In the genomic region with DNA sequence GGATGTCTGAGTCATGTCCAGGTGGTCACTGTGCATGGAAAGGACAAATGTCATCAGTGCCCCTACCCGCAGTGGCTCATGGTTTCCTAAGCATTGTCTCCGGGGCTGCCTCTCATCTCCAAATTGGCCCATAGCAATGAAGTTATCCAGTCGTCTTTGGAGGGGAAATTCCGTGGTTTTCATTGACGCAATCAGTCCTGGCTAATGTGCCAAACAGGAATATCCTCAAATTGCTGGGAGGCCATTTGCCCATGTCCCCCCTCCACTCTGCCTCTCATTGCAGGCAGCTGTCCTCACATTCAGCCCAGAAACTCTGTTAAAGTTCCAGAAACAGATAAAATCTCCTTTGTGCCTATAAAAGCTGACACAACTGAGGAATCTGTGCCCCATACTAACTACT, we compare ENCODE assay signal across 31 cellular contexts.
A peak's percentile ranks its signal among the peaks of the same experiment; 100 is the strongest.
DNase-seq lines count a peak whose midpoint lies in the region; FAIRE-seq and TF ChIP-seq lines count a peak whose summit lies in the region.
"Had no signal": no experiment of that assay in that cellular context is flagged by ENCODE, and none has a peak within 500 bp of the region (broad histone marks: within the 10 kb centered on the region; RNA-seq: fewer than 3 reads in every experiment).

No MANE protein-coding gene starts in this region.

- H4K5ac ChIP-seq in H1 (ENCODE audit: insufficient read length, low read depth, low read length) = no peak overlapping the region

- TF ChIP-seq POLR2A in H1 (IDR thresholded peaks at IDR 0.05; ENCODE audit: control extremely low read depth in 1 of 2, low read depth in 2 of 2, low read length in 2 of 2) = no peak

- H3K14ac ChIP-seq in H1 (ENCODE audit: insufficient read length) (no peak overlapping the region), trophoblast cell (ENCODE audit: low read length) (no peak overlapping the region)

- H4K8ac ChIP-seq in H1 (ENCODE audit: extremely low read depth, insufficient read depth, low read length) (peak overlapping the region; percentile 29; the same call in 1 of the 2 replicates), trophoblast cell (ENCODE audit: low read depth, low read length) (no peak overlapping the region)

- H4K91ac ChIP-seq in H1 (replicated peaks; ENCODE audit: insufficient read length, low read length) = no peak overlapping the region
- H4K91ac ChIP-seq in trophoblast cell (ENCODE audit: low read depth, low read length) = no peak overlapping the region

- no peak overlapping the region for H2BK5ac ChIP-seq in H1 (ENCODE audit: low read depth, low read length)
- H2BK5ac ChIP-seq in trophoblast cell (ENCODE audit: low read depth, low read length, poor library complexity) = no peak overlapping the region

- CTCF ChIA-PET in activated CD4-positive, alpha-beta T cell treated with anti-CD3 and anti-CD28 coated beads, Interleukin-2, amount 10 ng/mL, durations not matched to agents 7 days and 5 days (lab: Charles Lee) = interaction anchor here (1.0 to 1.8 kb wide), 4 partner anchors 10 to 149 kb away, joined by 3 to 5 read pairs (median 4); no protein-coding TSS in a partner anchor
- CTCF ChIA-PET in H1 (lab: Charles Lee; ENCODE audit: partially characterized antibody) = interaction anchor here (1.2 to 2.6 kb wide), 3 partner anchors 11 to 149 kb away, joined by 3 to 19 read pairs (median 8); no protein-coding TSS in a partner anchor

- no peak overlapping the region for H3K27ac ChIP-seq in H1 (ENCODE audit: low read depth, low read length)
- H3K27ac ChIP-seq in trophoblast cell (ENCODE audit: low read depth, low read length) = no peak overlapping the region
- no peak overlapping the region for H3K27ac ChIP-seq in colonic mucosa
- H3K27ac ChIP-seq: 22Rv1, gastroesophageal sphincter, hepatocyte, lower lobe of right lung, upper lobe of left lung had no signal

- TF ChIP-seq EP300 in H1 (IDR thresholded peaks at IDR 0.05; ENCODE audit: borderline replicate concordance in 1 of 2, low read depth in 2 of 2, low read length in 2 of 2) = no peak

- no peak overlapping the region for H2BK15ac ChIP-seq in H1 (ENCODE audit: low read length)

- intact Hi-C loops in activated CD4-positive, alpha-beta T cell treated with anti-CD3 and anti-CD28 coated beads, Interleukin-2, amount 10 ng/mL, durations not matched to agents 24 days and 14 days (cut with micrococcal nuclease) = no loop called here
- intact Hi-C loops in colonic mucosa (cut with DNase I) = no loop called here

- no peak overlapping the region for H4K12ac ChIP-seq in trophoblast cell (ENCODE audit: low read depth, low read length)

- H3K4me1 ChIP-seq in H1 (replicated peaks in 1 of 4; ENCODE audit: control insufficient read depth in 3 of 4, insufficient read depth in 4 of 4, low read length in 3 of 4) = peaks cover 0 to 4% (median 0%) of the 10 kb centered on the region in 4 experiments; a peak in 4 of 7 replicates
- H3K4me1 ChIP-seq in trophoblast cell (ENCODE audit: control insufficient read depth in 1 of 2, insufficient read depth in 2 of 2, low read length in 2 of 2) = peaks cover 10 to 12% of the 10 kb centered on the region in 2 experiments
- no peaks in the 10 kb centered on the region for H3K4me1 ChIP-seq in colonic mucosa
- H3K4me1 ChIP-seq: gastroesophageal sphincter, lower lobe of right lung, upper lobe of left lung had no signal

- H3K36me3 Mint-ChIP-seq in activated CD4-positive, alpha-beta T cell treated with anti-CD3 and anti-CD28 coated beads, Interleukin-2, amount 10 ng/mL, durations not matched to agents 24 days and 14 days (ENCODE audit: low read depth) = peaks cover 54% of the 10 kb centered on the region
- peaks cover 16% of the 10 kb centered on the region for H3K36me3 Mint-ChIP-seq in activated CD4-positive, alpha-beta T cell treated with anti-CD3 and anti-CD28 coated beads, Interleukin-2, amount 10 ng/mL, durations not matched to agents 7 days and 5 days (ENCODE audit: low read depth)

- no peak for FAIRE-seq in H1 (lab: Jason Lieb, UNC)

- H3K4ac ChIP-seq in H1 (replicated peaks; ENCODE audit: insufficient read length, low read depth, low read length) = no peak overlapping the region
- H3K4ac ChIP-seq in trophoblast cell (ENCODE audit: low read depth, low read length) = no peak overlapping the region

- H3K9me3 Mint-ChIP-seq in activated CD4-positive, alpha-beta T cell treated with anti-CD3 and anti-CD28 coated beads, Interleukin-2, amount 10 ng/mL, durations not matched to agents 24 days and 14 days = no peaks in the 10 kb centered on the region
- no peaks in the 10 kb centered on the region for H3K9me3 Mint-ChIP-seq in activated CD4-positive, alpha-beta T cell treated with anti-CD3 and anti-CD28 coated beads, Interleukin-2, amount 10 ng/mL, durations not matched to agents 7 days and 5 days
- H3K9me3 Mint-ChIP-seq: activated CD8-positive, alpha-beta T cell treated with anti-CD3 and anti-CD28 coated beads for 36 hours; activated T-helper 2 cell treated with anti-CD3 and anti-CD28 coated beads, Interferon-gamma antibody, Interleukin-2, Interleukin-4, amounts not matched to agents 10 μg/mL and 5 μg/mL and 100 μg/mL, durations not matched to agents 14 hours and 24 hours and 36 hours; CD14-positive monocyte; central memory CD8-positive, alpha-beta T cell; GM23338; HFFc6; IgD-negative memory B cell; naive thymus-derived CD8-positive, alpha-beta T cell; stimulated activated memory B cell treated with anti-CD40 and anti-IgM and Interleukin-4, amounts not matched to agents 10 μg/mL and 1 μg/mL and 100 μg/mL, for 72 hours had no signal

- H3K9ac ChIP-seq in H1 (replicated peaks in 1 of 4; ENCODE audit: extremely low read depth in 1 of 4, low read depth in 3 of 4, low read length in 3 of 4) (no peak overlapping the region), trophoblast cell (ENCODE audit: low read length) (no peak overlapping the region), colonic mucosa (ENCODE audit: low read depth in 2 of 2, low read length in 2 of 2) (no peak overlapping the region)

- H3K4me3 Mint-ChIP-seq in activated CD4-positive, alpha-beta T cell treated with anti-CD3 and anti-CD28 coated beads, Interleukin-2, amount 10 ng/mL, durations not matched to agents 24 days and 14 days = no peak overlapping the region
- H3K4me3 Mint-ChIP-seq in activated CD4-positive, alpha-beta T cell treated with anti-CD3 and anti-CD28 coated beads, Interleukin-2, amount 10 ng/mL, durations not matched to agents 7 days and 5 days = no peak overlapping the region
- H3K4me3 Mint-ChIP-seq: activated CD8-positive, alpha-beta T cell treated with anti-CD3 and anti-CD28 coated beads for 36 hours; activated naive CD8-positive, alpha-beta T cell; CD14-positive monocyte; central memory CD8-positive, alpha-beta T cell; GM23338; HFFc6; IgD-negative memory B cell; naive thymus-derived CD8-positive, alpha-beta T cell; stimulated activated memory B cell treated with anti-CD40 and anti-IgM and Interleukin-4, amounts not matched to agents 10 μg/mL and 1 μg/mL and 100 μg/mL, for 72 hours had no signal

- H3K23ac ChIP-seq in H1 (ENCODE audit: insufficient read length) (no peak overlapping the region), trophoblast cell (ENCODE audit: low read length) (no peak overlapping the region)

- H2BK120ac ChIP-seq in H1 (replicated peaks; ENCODE audit: low read depth, low read length) (no peak overlapping the region), trophoblast cell (ENCODE audit: insufficient read depth, low read length, poor library complexity) (no peak overlapping the region)

- no peak overlapping the region for H2AFZ ChIP-seq in H1 (ENCODE audit: low read length)
- H2AFZ ChIP-seq in trophoblast cell (ENCODE audit: insufficient read depth, low read length, poor library complexity) = no peak overlapping the region
- H2AFZ ChIP-seq: GM23338, hepatocyte had no signal

- H3K4me3 ChIP-seq in H1 (ENCODE audit: extremely low read depth in 1 of 4, insufficient read depth in 2 of 4, low read depth in 3 of 4, low read length in 4 of 4) = no peak overlapping the region
- H3K4me3 ChIP-seq in trophoblast cell (ENCODE audit: low read depth, low read length) = no peak overlapping the region
- H3K4me3 ChIP-seq in colonic mucosa = no peak overlapping the region
- H3K4me3 ChIP-seq: gastroesophageal sphincter, GM23338, hepatocyte, lower lobe of right lung, upper lobe of left lung had no signal

- H3K79me1 ChIP-seq in H1 (ENCODE audit: low read depth, low read length) (no peaks in the 10 kb centered on the region), trophoblast cell (ENCODE audit: low read length) (peaks cover 2% of the 10 kb centered on the region)

- no peaks in the 10 kb centered on the region for H3K27me3 Mint-ChIP-seq in activated CD4-positive, alpha-beta T cell treated with anti-CD3 and anti-CD28 coated beads, Interleukin-2, amount 10 ng/mL, durations not matched to agents 24 days and 14 days
- no peaks in the 10 kb centered on the region for H3K27me3 Mint-ChIP-seq in activated CD4-positive, alpha-beta T cell treated with anti-CD3 and anti-CD28 coated beads, Interleukin-2, amount 10 ng/mL, durations not matched to agents 7 days and 5 days
- H3K27me3 Mint-ChIP-seq: activated CD8-positive, alpha-beta T cell treated with anti-CD3 and anti-CD28 coated beads for 36 hours; activated naive CD8-positive, alpha-beta T cell; central memory CD8-positive, alpha-beta T cell; IgD-negative memory B cell; naive thymus-derived CD8-positive, alpha-beta T cell; stimulated activated memory B cell treated with anti-CD40 and anti-IgM and Interleukin-4, amounts not matched to agents 10 μg/mL and 1 μg/mL and 100 μg/mL, for 72 hours had no signal

- H2BK20ac ChIP-seq in H1 (ENCODE audit: low read length) = 0 out of 2 replicates have a peak overlapping the region, but pooled peaks have one; percentile 21

- in situ Hi-C loops in SK-MEL-5 (cut with HindIII; ENCODE audit: low pct_unique_long_range_greater_than_20kb, low sequenced_read_pairs) = no loop called here

- H3K4me2 ChIP-seq in H1 (ENCODE audit: insufficient read depth in 1 of 2, low read depth in 2 of 2, low read length in 2 of 2) = no peak overlapping the region
- H3K4me2 ChIP-seq in trophoblast cell (ENCODE audit: low read length) = no peak overlapping the region
- H3K4me2 ChIP-seq: GM23338, hepatocyte had no signal

- TF ChIP-seq CTCF in H1 (IDR thresholded peaks at IDR 0.05; ENCODE audit: control extremely low read depth in 1 of 3, insufficient read depth in 1 of 3, low read depth in 1 of 3, low read length in 3 of 3) = no peak
- TF ChIP-seq CTCF in colonic mucosa (IDR thresholded peaks at IDR 0.05) = no peak

- H3K4me1 Mint-ChIP-seq in activated CD4-positive, alpha-beta T cell treated with anti-CD3 and anti-CD28 coated beads, Interleukin-2, amount 10 ng/mL, durations not matched to agents 24 days and 14 days = peaks cover 25% of the 10 kb centered on the region
- H3K4me1 Mint-ChIP-seq in activated CD4-positive, alpha-beta T cell treated with anti-CD3 and anti-CD28 coated beads, Interleukin-2, amount 10 ng/mL, durations not matched to agents 7 days and 5 days = peaks cover 6% of the 10 kb centered on the region
- H3K4me1 Mint-ChIP-seq: stimulated activated memory B cell treated with anti-CD40 and anti-IgM and Interleukin-4, amounts not matched to agents 10 μg/mL and 1 μg/mL and 100 μg/mL, for 72 hours had no signal

- no peak overlapping the region for H3K56ac ChIP-seq in H1 (replicated peaks; ENCODE audit: insufficient read length, low read depth, low read length)

- H3K9me3 ChIP-seq in H1 (ENCODE audit: insufficient read depth in 2 of 2, low read depth in 1 of 2, low read length in 1 of 2) (no peaks in the 10 kb centered on the region), trophoblast cell (ENCODE audit: insufficient read depth, low read depth, low read length) (no peaks in the 10 kb centered on the region), colonic mucosa (no peaks in the 10 kb centered on the region)
- H3K9me3 ChIP-seq: lower lobe of right lung, upper lobe of left lung had no signal

- H3K18ac ChIP-seq in H1 (ENCODE audit: extremely low read depth, low read length) = no peak overlapping the region
- peak overlapping the region; percentile 40 for H3K18ac ChIP-seq in trophoblast cell (ENCODE audit: low read length)

- no peaks in the 10 kb centered on the region for H3K23me2 ChIP-seq in H1 (ENCODE audit: low read depth, low read length)

- no peaks in the 10 kb centered on the region for H4K20me1 ChIP-seq in H1 (replicated peaks in 1 of 2; ENCODE audit: control insufficient read depth in 1 of 2, insufficient read depth in 2 of 2, low read length in 2 of 2)

- H2AK5ac ChIP-seq in H1 (ENCODE audit: low read depth, low read length) = no peak overlapping the region
- H2AK5ac ChIP-seq in trophoblast cell (ENCODE audit: low read length) = no peak overlapping the region

- POLR2A ChIA-PET in activated CD4-positive, alpha-beta T cell treated with anti-CD3 and anti-CD28 coated beads, Interleukin-2, amount 10 ng/mL, durations not matched to agents 7 days and 5 days (lab: Charles Lee) = no interaction called here
- POLR2A ChIA-PET in H1 (lab: Charles Lee; ENCODE audit: partially characterized antibody) = no interaction called here

- no peak for TF ChIP-seq RAD21 in H1 (IDR thresholded peaks at IDR 0.05 in 1 of 2, conservative IDR thresholded peaks at IDR 0.05 in 1 of 2; ENCODE audit: low read depth in 2 of 2, low read length in 2 of 2)

- DNase-seq in activated CD4-positive, alpha-beta T cell treated with anti-CD3 and anti-CD28 coated beads, Interleukin-2, amount 10 ng/mL, durations not matched to agents 24 days and 14 days = peak; percentile 40
- no peak for DNase-seq in activated CD4-positive, alpha-beta T cell treated with anti-CD3 and anti-CD28 coated beads, Interleukin-2, amount 10 ng/mL, durations not matched to agents 7 days and 5 days
- DNase-seq in SK-MEL-5 (ENCODE audit: low read depth, low spot score) (peak; percentile 47), H1 (ENCODE audit: low read depth in 1 of 2, low spot score in 2 of 2) (no peak), trophoblast cell (peak; percentile 93 to 94), T-helper 9 cell (no peak), colonic mucosa (no peak), SW 1271 (lab: John Stamatoyannopoulos, UW) (no peak)
- DNase-seq: activated CD4-positive, alpha-beta T cell treated with anti-CD3 and anti-CD28 coated beads for 1 hour; activated CD8-positive, alpha-beta T cell treated with anti-CD3 and anti-CD28 coated beads for 36 hours; aorta; dermis blood vessel endothelial cell; HFFc6; lower lobe of right lung; naive thymus-derived CD8-positive, alpha-beta T cell; NCI-H1092 treated with DMSO at 0.1 percent for 48 hours; NCI-H187 treated with DMSO at 0.1 percent for 48 hours; NCI-H2171 treated with DMSO at 0.1 percent for 48 hours; NCI-H524; T-helper 2 cell had no signal

- H3K36me3 ChIP-seq in H1 (ENCODE audit: control insufficient read depth in 2 of 4, insufficient read depth in 4 of 4, low read length in 3 of 4) = no peaks in the 10 kb centered on the region
- no peaks in the 10 kb centered on the region for H3K36me3 ChIP-seq in trophoblast cell (ENCODE audit: control insufficient read depth in 1 of 2, insufficient read depth in 2 of 2, low read length in 2 of 2)
- no peaks in the 10 kb centered on the region for H3K36me3 ChIP-seq in colonic mucosa

- H3K79me2 ChIP-seq in H1 (ENCODE audit: control insufficient read depth in 1 of 2, insufficient read depth in 2 of 2, low read length in 2 of 2) (no peaks in the 10 kb centered on the region), trophoblast cell (ENCODE audit: control insufficient read depth, insufficient read depth, low read length, poor library complexity) (no peaks in the 10 kb centered on the region)
- H3K79me2 ChIP-seq: hepatocyte had no signal

- 90% methylated on average over 5 of the region's 5 CpGs; no CpG with 5 or more reads in 1 of the 2 experiments for WGBS in H1 (ENCODE audit: extremely low coverage in 1 of 2, insufficient coverage in 1 of 2, insufficient read length in 1 of 2, insufficient replicate concordance in 2 of 2, low coverage in 1 of 2, low lambda C conversion rate in 2 of 2, missing lambda C conversion rate in 1 of 2), 2 experiments
- no CpG with 5 or more reads among the region's 5 CpGs for WGBS in trophoblast cell (ENCODE audit: extremely low coverage, insufficient coverage, insufficient read length)

- H3K27me3 ChIP-seq in H1 (replicated peaks in 1 of 4; ENCODE audit: control insufficient read depth in 3 of 4, extremely low read depth in 1 of 4, insufficient read depth in 3 of 4, low read length in 3 of 4) (no peaks in the 10 kb centered on the region), trophoblast cell (ENCODE audit: insufficient read depth, low read length) (no peaks in the 10 kb centered on the region), colonic mucosa (no peaks in the 10 kb centered on the region)
- H3K27me3 ChIP-seq: gastroesophageal sphincter, hepatocyte, upper lobe of left lung had no signal

- H2BK12ac ChIP-seq in H1 (ENCODE audit: low read depth, low read length) (no peak overlapping the region), trophoblast cell (ENCODE audit: low read length) (no peak overlapping the region)

- no peak overlapping the region for H3K27ac Mint-ChIP-seq in activated CD4-positive, alpha-beta T cell treated with anti-CD3 and anti-CD28 coated beads, Interleukin-2, amount 10 ng/mL, durations not matched to agents 24 days and 14 days
- no peak overlapping the region for H3K27ac Mint-ChIP-seq in activated CD4-positive, alpha-beta T cell treated with anti-CD3 and anti-CD28 coated beads, Interleukin-2, amount 10 ng/mL, durations not matched to agents 7 days and 5 days
- H3K27ac Mint-ChIP-seq: activated CD8-positive, alpha-beta T cell treated with anti-CD3 and anti-CD28 coated beads for 36 hours; activated naive CD8-positive, alpha-beta T cell; activated T-helper 2 cell treated with anti-CD3 and anti-CD28 coated beads, Interferon-gamma antibody, Interleukin-2, Interleukin-4, amounts not matched to agents 10 μg/mL and 5 μg/mL and 100 μg/mL, durations not matched to agents 14 hours and 24 hours and 36 hours; GM23338; HFFc6; IgD-negative memory B cell; naive thymus-derived CD8-positive, alpha-beta T cell; stimulated activated memory B cell treated with anti-CD40 and anti-IgM and Interleukin-4, amounts not matched to agents 10 μg/mL and 1 μg/mL and 100 μg/mL, for 72 hours had no signal

Comparison
In these comparisons a context has a peak if more than half of its experiments do, and no peak if none do; other contexts are left out.
1. DNase-seq: peak in activated CD4-positive, alpha-beta T cell treated with anti-CD3 and anti-CD28 coated beads, Interleukin-2, amount 10 ng/mL, durations not matched to agents 24 days and 14 days (single experiment), SK-MEL-5 (single experiment) and trophoblast cell (2 of 2); none in activated CD4-positive, alpha-beta T cell treated with anti-CD3 and anti-CD28 coated beads, Interleukin-2, amount 10 ng/mL, durations not matched to agents 7 days and 5 days (single experiment), H1 (0 of 2), T-helper 9 cell (single experiment), colonic mucosa (single experiment) and SW 1271 (0 of 2).